Comparison of ENCODE assay signal across 8 cellular contexts in the genomic region with DNA sequence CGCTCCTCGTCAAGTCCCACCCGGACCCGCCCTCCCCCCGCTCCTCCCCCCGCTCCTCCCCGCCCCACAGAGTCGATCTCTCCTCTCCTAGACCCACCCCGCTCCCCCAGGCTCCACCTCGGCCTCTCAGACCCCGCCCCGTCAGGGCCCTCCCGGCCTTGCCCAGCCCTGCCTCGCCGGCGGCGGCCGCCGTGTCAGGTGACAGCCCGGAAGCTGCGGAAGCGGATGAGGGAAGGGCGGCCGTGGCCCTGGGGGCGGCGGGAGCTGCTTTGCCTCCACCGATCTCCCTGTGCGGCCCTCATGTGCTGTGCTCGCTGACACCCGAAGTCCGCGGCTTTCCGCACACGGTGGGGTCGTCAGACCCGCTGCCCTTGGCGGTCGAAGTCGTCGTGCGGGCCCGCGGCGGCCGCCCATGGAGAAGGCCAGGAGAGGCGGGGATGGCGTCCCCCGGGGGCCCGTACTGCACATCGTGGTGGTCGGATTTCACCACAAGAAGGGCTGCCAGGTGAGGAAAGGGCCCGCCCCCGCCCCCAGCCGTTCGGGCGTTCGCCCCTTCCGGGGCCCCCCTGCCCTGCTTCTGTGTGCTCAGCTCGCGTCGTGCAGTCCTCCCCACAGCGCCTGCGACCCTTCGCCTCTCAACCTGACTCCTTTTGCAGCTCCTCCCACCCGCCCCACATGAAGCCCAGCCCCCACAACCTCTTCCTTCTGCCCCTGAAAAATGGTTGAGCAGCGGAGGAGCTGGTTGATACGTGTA. TPM values are rescaled to one million over a fixed set of nuclear protein-coding genes. Genes with fewer than 3 reads are reported as not detected.
DNase-seq lines count a peak whose midpoint lies in the region; ATAC-seq and TF ChIP-seq lines count a peak whose summit lies in the region.

A gene (plus strand): TSS at position 192 of the 754 bp plus-strand sequence. CDS start 221 bp downstream, at position 413.

- H3K4me1 ChIP-seq in aorta (ENCODE audit: control insufficient read depth in 1 of 2, insufficient read depth in 2 of 2, low read length in 2 of 2): no peaks in the 10 kb centered on the region

- no peaks in the 10 kb centered on the region for H3K36me3 ChIP-seq in aorta (ENCODE audit: control insufficient read depth in 1 of 2, insufficient read depth in 2 of 2, low read length in 1 of 2)

- ATAC-seq in GM18511 (IDR thresholded peaks at IDR 0.05; ENCODE audit: unreplicated experiment) (peak; percentile 91), HG03025 (IDR thresholded peaks at IDR 0.05; ENCODE audit: low FRiP score, unreplicated experiment) (peak; percentile 93), aorta (ENCODE audit: low FRiP score) (peak; percentile 100)

- H3K4me3 ChIP-seq in astrocyte of the cerebellum (ENCODE audit: low read depth, low read length) (peak within 1 kb of the TSS; percentile 87), aorta (ENCODE audit: low read length in 2 of 2) (peak within 1 kb of the TSS; percentile 79 to 93)

- peak; percentile 88 for DNase-seq in NCI-H2029 treated with DMSO at 0.1 percent for 48 hours (lab: John Stamatoyannopoulos, UW)
- peak; percentile 98 for DNase-seq in T-helper 9 cell
- DNase-seq in astrocyte of the cerebellum (ENCODE audit: low read depth): peak; percentile 88
- DNase-seq in hepatic stellate cell (ENCODE audit: low spot score): peak; percentile 94
- DNase-seq in renal cortical epithelial cell (ENCODE audit: low read depth): peak; percentile 81
- DNase-seq in aorta: peak; percentile 99 to 100

- H3K27me3 ChIP-seq in aorta (ENCODE audit: control insufficient read depth in 1 of 2, insufficient read depth in 2 of 2, low read length in 1 of 2): no peaks in the 10 kb centered on the region

- H3K9me3 ChIP-seq in aorta (ENCODE audit: control insufficient read depth, low read length): no peaks in the 10 kb centered on the region

- peak within 1 kb of the TSS; percentile 77 to 89 for H3K27ac ChIP-seq in aorta (ENCODE audit: low read depth in 1 of 2, low read length in 2 of 2)

- in situ Hi-C loops in astrocyte of the cerebellum (cut with HindIII; ENCODE audit: low sequenced_read_pairs): no loop called here

- intact Hi-C loops in aorta (cut with DNase I): loop anchor here (5.0 to 10.0 kb wide), 6 partner anchors 42 to 1581 kb away; a partner anchor contains a TSS

- TF ChIP-seq CTCF in astrocyte of the cerebellum (IDR thresholded peaks at IDR 0.05; ENCODE audit: low read depth, low read length, missing control alignments): no peak

- WGBS in aorta, 2 donors: 0% methylated on average over 40 to 67 of the region's 67 CpGs

RNA-seq across cellular contexts. Expression of the gene that starts here (rescaled TPM):
- total RNA-seq in renal cortical epithelial cell (44.1 and 74.8 TPM in 2 replicates), aorta (10 to 100 TPM; 35.8 to 37.5 TPM)
- 10 to 100 TPM in 1 of 2 donors, 1 to 10 TPM in 1; 7.0 to 10.5 TPM for polyA plus RNA-seq in aorta

Comparison
In these comparisons a context has a peak if more than half of its experiments do, and no peak if none do; other contexts are left out.
1. Peak in every context shown above with its lines: DNase-seq, ATAC-seq, H3K4me3 ChIP-seq and H3K27ac ChIP-seq.